Comparison of ENCODE assay signal across 1 cellular context in the genomic region with DNA sequence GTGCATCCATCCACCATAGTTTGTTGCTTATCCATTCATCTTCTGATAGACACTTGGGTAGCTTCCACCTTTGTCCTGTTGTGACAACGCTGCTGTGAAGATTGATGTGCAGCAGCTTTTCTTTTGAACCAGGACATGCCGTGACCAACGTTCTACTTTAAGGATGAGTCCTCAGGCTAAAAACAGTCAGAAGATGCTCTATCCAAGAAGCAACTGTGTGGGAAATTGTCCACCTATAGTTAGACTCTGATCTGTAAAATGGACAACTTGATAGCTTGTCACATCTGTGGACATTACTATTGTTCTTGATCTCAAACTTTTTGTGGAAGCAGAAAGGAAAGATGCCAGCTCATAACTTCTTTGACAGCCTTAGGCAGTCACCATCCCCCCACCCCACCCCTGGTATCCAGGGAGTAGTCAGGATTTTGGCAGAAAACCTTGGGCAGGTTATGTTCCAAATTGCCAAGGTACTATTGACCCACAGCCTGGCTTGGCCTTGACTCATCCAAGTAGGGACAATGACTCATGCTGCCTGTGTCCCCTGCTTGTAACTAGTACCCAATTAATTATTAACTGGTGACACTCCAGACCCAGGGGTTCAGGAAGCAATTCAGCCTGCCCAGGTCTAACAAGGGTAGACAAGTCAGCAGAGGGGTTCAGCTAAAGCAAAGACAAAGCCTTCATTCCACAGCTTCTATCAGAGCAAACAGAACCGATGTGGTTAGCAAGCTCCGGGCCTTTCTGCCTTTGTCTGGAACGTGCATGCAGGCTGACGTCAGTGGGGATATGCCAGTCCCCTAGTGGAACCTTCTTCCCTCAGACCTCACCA.
A peak's percentile ranks its signal among the peaks of the same experiment; 100 is the strongest.
TF ChIP-seq lines count a peak whose summit lies in the region.

No MANE protein-coding gene starts in this region.

TF ChIP-seq in HepG2, 621 proteins besides CTCF, POLR2A, EP300 and RAD21 (continued from another document and continues in another):
- TF ChIP-seq, protein P1, sequence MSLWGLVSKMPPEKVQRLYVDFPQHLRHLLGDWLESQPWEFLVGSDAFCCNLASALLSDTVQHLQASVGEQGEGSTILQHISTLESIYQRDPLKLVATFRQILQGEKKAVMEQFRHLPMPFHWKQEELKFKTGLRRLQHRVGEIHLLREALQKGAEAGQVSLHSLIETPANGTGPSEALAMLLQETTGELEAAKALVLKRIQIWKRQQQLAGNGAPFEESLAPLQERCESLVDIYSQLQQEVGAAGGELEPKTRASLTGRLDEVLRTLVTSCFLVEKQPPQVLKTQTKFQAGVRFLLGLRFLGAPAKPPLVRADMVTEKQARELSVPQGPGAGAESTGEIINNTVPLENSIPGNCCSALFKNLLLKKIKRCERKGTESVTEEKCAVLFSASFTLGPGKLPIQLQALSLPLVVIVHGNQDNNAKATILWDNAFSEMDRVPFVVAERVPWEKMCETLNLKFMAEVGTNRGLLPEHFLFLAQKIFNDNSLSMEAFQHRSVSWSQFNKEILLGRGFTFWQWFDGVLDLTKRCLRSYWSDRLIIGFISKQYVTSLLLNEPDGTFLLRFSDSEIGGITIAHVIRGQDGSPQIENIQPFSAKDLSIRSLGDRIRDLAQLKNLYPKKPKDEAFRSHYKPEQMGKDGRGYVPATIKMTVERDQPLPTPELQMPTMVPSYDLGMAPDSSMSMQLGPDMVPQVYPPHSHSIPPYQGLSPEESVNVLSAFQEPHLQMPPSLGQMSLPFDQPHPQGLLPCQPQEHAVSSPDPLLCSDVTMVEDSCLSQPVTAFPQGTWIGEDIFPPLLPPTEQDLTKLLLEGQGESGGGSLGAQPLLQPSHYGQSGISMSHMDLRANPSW (CRISPR knock-in tag; IDR thresholded peaks at IDR 0.05; ENCODE audit: borderline replicate concordance) = peak; percentile 69; the same call in 1 of the 2 replicates
- TF ChIP-seq, protein P2, sequence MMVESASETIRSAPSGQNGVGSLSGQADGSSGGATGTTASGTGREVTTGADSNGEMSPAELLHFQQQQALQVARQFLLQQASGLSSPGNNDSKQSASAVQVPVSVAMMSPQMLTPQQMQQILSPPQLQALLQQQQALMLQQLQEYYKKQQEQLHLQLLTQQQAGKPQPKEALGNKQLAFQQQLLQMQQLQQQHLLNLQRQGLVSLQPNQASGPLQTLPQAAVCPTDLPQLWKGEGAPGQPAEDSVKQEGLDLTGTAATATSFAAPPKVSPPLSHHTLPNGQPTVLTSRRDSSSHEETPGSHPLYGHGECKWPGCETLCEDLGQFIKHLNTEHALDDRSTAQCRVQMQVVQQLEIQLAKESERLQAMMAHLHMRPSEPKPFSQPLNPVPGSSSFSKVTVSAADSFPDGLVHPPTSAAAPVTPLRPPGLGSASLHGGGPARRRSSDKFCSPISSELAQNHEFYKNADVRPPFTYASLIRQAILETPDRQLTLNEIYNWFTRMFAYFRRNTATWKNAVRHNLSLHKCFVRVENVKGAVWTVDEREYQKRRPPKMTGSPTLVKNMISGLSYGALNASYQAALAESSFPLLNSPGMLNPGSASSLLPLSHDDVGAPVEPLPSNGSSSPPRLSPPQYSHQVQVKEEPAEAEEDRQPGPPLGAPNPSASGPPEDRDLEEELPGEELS (CRISPR knock-in tag; IDR thresholded peaks at IDR 0.05) = peak; percentile 97
- peak; percentile 48; the same call in 1 of the 2 replicates for TF ChIP-seq ZNF430 (CRISPR knock-in tag; IDR thresholded peaks at IDR 0.05)
- peak; percentile 82 for TF ChIP-seq TEAD3 (CRISPR knock-in tag; optimal IDR thresholded peaks at IDR 0.05; ENCODE audit: borderline replicate concordance)
- TF ChIP-seq FOXK2 (IDR thresholded peaks at IDR 0.05) = no peak
- TF ChIP-seq, protein P3, sequence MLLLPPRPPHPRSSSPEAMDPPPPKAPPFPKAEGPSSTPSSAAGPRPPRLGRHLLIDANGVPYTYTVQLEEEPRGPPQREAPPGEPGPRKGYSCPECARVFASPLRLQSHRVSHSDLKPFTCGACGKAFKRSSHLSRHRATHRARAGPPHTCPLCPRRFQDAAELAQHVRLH (CRISPR knock-in tag; IDR thresholded peaks at IDR 0.05; ENCODE audit: borderline replicate concordance, low read depth) = peak; percentile 65; the same call in 1 of the 2 replicates
- TF ChIP-seq, protein P4, sequence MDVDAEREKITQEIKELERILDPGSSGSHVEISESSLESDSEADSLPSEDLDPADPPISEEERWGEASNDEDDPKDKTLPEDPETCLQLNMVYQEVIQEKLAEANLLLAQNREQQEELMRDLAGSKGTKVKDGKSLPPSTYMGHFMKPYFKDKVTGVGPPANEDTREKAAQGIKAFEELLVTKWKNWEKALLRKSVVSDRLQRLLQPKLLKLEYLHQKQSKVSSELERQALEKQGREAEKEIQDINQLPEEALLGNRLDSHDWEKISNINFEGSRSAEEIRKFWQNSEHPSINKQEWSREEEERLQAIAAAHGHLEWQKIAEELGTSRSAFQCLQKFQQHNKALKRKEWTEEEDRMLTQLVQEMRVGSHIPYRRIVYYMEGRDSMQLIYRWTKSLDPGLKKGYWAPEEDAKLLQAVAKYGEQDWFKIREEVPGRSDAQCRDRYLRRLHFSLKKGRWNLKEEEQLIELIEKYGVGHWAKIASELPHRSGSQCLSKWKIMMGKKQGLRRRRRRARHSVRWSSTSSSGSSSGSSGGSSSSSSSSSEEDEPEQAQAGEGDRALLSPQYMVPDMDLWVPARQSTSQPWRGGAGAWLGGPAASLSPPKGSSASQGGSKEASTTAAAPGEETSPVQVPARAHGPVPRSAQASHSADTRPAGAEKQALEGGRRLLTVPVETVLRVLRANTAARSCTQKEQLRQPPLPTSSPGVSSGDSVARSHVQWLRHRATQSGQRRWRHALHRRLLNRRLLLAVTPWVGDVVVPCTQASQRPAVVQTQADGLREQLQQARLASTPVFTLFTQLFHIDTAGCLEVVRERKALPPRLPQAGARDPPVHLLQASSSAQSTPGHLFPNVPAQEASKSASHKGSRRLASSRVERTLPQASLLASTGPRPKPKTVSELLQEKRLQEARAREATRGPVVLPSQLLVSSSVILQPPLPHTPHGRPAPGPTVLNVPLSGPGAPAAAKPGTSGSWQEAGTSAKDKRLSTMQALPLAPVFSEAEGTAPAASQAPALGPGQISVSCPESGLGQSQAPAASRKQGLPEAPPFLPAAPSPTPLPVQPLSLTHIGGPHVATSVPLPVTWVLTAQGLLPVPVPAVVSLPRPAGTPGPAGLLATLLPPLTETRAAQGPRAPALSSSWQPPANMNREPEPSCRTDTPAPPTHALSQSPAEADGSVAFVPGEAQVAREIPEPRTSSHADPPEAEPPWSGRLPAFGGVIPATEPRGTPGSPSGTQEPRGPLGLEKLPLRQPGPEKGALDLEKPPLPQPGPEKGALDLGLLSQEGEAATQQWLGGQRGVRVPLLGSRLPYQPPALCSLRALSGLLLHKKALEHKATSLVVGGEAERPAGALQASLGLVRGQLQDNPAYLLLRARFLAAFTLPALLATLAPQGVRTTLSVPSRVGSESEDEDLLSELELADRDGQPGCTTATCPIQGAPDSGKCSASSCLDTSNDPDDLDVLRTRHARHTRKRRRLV (CRISPR knock-in tag; IDR thresholded peaks at IDR 0.05) = peak; percentile 58; the same call in 1 of the 2 replicates
- peak; percentile 20; the same call in 1 of the 2 replicates for TF ChIP-seq RFX5 (IDR thresholded peaks at IDR 0.05; ENCODE audit: low read depth, low read length)
- TF ChIP-seq FLYWCH1 (CRISPR knock-in tag; IDR thresholded peaks at IDR 0.05) = no peak
- TF ChIP-seq MBD4 (IDR thresholded peaks at IDR 0.05; ENCODE audit: borderline replicate concordance, low read length) = no peak
- TF ChIP-seq RCOR2 (CRISPR knock-in tag; IDR thresholded peaks at IDR 0.05) = peak; percentile 85
- TF ChIP-seq ATF7 (IDR thresholded peaks at IDR 0.05) = peak; percentile 47
- TF ChIP-seq ATF7 (CRISPR knock-in tag; IDR thresholded peaks at IDR 0.05) = peak; percentile 92
- TF ChIP-seq, protein P5, sequence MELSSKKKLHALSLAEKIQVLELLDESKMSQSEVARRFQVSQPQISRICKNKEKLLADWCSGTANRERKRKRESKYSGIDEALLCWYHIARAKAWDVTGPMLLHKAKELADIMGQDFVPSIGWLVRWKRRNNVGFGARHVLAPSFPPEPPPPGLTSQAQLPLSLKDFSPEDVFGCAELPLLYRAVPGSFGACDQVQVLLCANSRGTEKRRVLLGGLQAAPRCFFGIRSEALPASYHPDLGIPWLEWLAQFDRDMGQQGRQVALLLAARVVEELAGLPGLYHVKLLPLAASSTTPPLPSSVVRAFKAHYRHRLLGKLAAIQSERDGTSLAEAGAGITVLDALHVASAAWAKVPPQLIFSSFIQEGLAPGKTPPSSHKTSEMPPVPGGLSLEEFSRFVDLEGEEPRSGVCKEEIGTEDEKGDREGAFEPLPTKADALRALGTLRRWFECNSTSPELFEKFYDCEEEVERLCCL (CRISPR knock-in tag; IDR thresholded peaks at IDR 0.05; ENCODE audit: borderline replicate concordance) = no peak
- peak; percentile 95; the same call in 1 of the 2 replicates for TF ChIP-seq ERF (CRISPR knock-in tag; IDR thresholded peaks at IDR 0.05)
- TF ChIP-seq, protein P6, sequence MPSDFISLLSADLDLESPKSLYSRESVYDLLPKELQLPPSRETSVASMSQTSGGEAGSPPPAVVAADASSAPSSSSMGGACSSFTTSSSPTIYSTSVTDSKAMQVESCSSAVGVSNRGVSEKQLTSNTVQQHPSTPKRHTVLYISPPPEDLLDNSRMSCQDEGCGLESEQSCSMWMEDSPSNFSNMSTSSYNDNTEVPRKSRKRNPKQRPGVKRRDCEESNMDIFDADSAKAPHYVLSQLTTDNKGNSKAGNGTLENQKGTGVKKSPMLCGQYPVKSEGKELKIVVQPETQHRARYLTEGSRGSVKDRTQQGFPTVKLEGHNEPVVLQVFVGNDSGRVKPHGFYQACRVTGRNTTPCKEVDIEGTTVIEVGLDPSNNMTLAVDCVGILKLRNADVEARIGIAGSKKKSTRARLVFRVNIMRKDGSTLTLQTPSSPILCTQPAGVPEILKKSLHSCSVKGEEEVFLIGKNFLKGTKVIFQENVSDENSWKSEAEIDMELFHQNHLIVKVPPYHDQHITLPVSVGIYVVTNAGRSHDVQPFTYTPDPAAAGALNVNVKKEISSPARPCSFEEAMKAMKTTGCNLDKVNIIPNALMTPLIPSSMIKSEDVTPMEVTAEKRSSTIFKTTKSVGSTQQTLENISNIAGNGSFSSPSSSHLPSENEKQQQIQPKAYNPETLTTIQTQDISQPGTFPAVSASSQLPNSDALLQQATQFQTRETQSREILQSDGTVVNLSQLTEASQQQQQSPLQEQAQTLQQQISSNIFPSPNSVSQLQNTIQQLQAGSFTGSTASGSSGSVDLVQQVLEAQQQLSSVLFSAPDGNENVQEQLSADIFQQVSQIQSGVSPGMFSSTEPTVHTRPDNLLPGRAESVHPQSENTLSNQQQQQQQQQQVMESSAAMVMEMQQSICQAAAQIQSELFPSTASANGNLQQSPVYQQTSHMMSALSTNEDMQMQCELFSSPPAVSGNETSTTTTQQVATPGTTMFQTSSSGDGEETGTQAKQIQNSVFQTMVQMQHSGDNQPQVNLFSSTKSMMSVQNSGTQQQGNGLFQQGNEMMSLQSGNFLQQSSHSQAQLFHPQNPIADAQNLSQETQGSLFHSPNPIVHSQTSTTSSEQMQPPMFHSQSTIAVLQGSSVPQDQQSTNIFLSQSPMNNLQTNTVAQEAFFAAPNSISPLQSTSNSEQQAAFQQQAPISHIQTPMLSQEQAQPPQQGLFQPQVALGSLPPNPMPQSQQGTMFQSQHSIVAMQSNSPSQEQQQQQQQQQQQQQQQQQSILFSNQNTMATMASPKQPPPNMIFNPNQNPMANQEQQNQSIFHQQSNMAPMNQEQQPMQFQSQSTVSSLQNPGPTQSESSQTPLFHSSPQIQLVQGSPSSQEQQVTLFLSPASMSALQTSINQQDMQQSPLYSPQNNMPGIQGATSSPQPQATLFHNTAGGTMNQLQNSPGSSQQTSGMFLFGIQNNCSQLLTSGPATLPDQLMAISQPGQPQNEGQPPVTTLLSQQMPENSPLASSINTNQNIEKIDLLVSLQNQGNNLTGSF (CRISPR knock-in tag; IDR thresholded peaks at IDR 0.05) = no peak
- peak; percentile 86; the same call in 1 of the 2 replicates for TF ChIP-seq FOXO1 (CRISPR knock-in tag; IDR thresholded peaks at IDR 0.05)
- TF ChIP-seq TCF7 (IDR thresholded peaks at IDR 0.05; ENCODE audit: low read depth) = peak; percentile 42
- TF ChIP-seq ZNF17 (CRISPR knock-in tag; IDR thresholded peaks at IDR 0.05) = no peak
- TF ChIP-seq TOPORS (CRISPR knock-in tag; IDR thresholded peaks at IDR 0.05) = no peak
- no peak; the same call in 1 of the 2 replicates for TF ChIP-seq AHR (CRISPR knock-in tag; IDR thresholded peaks at IDR 0.05)
- peak; percentile 93 for TF ChIP-seq SKI (IDR thresholded peaks at IDR 0.05; ENCODE audit: partially characterized antibody)
- 0 out of 2 replicates have a peak, but pooled peaks have one; percentile 24 for TF ChIP-seq PHF8 (CRISPR knock-in tag; IDR thresholded peaks at IDR 0.05)
- no peak; the same call in 1 of the 2 replicates for TF ChIP-seq DNMT1 (CRISPR knock-in tag; IDR thresholded peaks at IDR 0.05)
- TF ChIP-seq, protein P7, sequence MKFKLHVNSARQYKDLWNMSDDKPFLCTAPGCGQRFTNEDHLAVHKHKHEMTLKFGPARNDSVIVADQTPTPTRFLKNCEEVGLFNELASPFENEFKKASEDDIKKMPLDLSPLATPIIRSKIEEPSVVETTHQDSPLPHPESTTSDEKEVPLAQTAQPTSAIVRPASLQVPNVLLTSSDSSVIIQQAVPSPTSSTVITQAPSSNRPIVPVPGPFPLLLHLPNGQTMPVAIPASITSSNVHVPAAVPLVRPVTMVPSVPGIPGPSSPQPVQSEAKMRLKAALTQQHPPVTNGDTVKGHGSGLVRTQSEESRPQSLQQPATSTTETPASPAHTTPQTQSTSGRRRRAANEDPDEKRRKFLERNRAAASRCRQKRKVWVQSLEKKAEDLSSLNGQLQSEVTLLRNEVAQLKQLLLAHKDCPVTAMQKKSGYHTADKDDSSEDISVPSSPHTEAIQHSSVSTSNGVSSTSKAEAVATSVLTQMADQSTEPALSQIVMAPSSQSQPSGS (CRISPR knock-in tag; IDR thresholded peaks at IDR 0.05) = peak; percentile 92
- no peak for TF ChIP-seq ATM (IDR thresholded peaks at IDR 0.05; ENCODE audit: borderline replicate concordance)
- peak; percentile 18; the same call in 1 of the 2 replicates for TF ChIP-seq CBFB (CRISPR knock-in tag; IDR thresholded peaks at IDR 0.05)
- TF ChIP-seq ZFX (CRISPR knock-in tag; IDR thresholded peaks at IDR 0.05; ENCODE audit: low read depth) = peak; percentile 60; the same call in 1 of the 2 replicates
- no peak for TF ChIP-seq RBAK (CRISPR knock-in tag; IDR thresholded peaks at IDR 0.05)
- TF ChIP-seq MED13 (CRISPR knock-in tag; IDR thresholded peaks at IDR 0.05) = peak; percentile 54; the same call in 1 of the 2 replicates
- TF ChIP-seq JUNB (CRISPR knock-in tag; IDR thresholded peaks at IDR 0.05; ENCODE audit: borderline replicate concordance) = peak; percentile 98
- peak; percentile 97 for TF ChIP-seq MIXL1 (CRISPR knock-in tag; IDR thresholded peaks at IDR 0.05)
- TF ChIP-seq ZMYM3 (CRISPR knock-in tag; IDR thresholded peaks at IDR 0.05) = peak; percentile 62
- TF ChIP-seq KAT8 (CRISPR knock-in tag; IDR thresholded peaks at IDR 0.05) = peak; percentile 48
- peak; percentile 82 for TF ChIP-seq ZEB1 (IDR thresholded peaks at IDR 0.05; ENCODE audit: insufficient replicate concordance, low read depth)
- 0 out of 2 replicates have a peak, but pooled peaks have one; percentile 23 for TF ChIP-seq YEATS2 (CRISPR knock-in tag; IDR thresholded peaks at IDR 0.05; ENCODE audit: borderline replicate concordance)
- no peak for TF ChIP-seq CHD4 (IDR thresholded peaks at IDR 0.05; ENCODE audit: borderline replicate concordance, low read length)
